ENCODE assay signal across 8 cellular contexts in the genomic region with DNA sequence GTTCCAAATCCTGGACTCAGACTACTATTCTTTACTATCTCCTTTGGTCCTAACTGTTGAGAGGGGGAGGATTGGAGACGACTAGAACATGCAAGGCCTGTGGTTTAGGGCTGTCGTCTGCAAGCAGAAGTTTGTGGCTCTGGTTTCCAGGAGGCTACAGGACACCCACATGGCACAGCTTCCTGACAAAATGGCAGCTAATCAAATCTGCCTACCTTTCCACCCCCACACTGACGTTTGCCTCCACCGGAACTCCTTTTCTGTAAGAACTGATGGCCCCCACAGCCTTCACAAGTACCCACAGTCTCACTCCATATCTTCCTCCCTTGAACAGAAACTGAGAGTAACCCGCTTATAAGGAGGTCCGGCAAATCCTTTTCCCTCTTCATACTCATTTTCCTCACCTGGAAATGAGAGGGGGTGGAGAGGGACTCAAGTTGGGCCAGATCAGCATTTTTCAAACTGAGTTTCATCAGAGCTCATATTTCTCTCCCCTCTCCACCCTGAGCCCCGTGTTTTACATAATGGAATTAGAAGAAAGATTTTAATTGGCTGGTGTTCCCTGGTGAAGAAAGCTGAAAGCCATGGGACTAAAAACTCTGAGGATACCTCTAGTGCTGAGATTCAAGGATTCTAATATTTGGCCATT. TPM values are rescaled to one million over a fixed set of nuclear protein-coding genes. Genes with fewer than 3 reads are reported as not detected.
DNase-seq lines count a peak whose midpoint lies in the region; ATAC-seq and TF ChIP-seq lines count a peak whose summit lies in the region.

No MANE protein-coding gene starts in this region.

- H3K27me3 ChIP-seq in naive thymus-derived CD4-positive, alpha-beta T cell (ENCODE audit: control insufficient read depth in 2 of 2, insufficient read depth in 2 of 2, low read length in 2 of 2): no peaks in the 10 kb centered on the region

- peaks cover 8 to 13% of the 10 kb centered on the region in 2 donors for H3K4me1 ChIP-seq in naive thymus-derived CD4-positive, alpha-beta T cell (ENCODE audit: control insufficient read depth in 2 of 2, insufficient read depth in 2 of 2, low read length in 2 of 2)

- DNase-seq in activated naive CD4-positive, alpha-beta T cell treated with anti-CD3 and anti-CD28 coated beads for 36 hours: peak; percentile 62
- DNase-seq in activated naive CD4-positive, alpha-beta T cell (lab: John Stamatoyannopoulos, UW): no peak
- DNase-seq in activated T-cell treated with anti-CD3 and anti-CD28 coated beads, Interleukin-2, amount 50 U/mL, for 24 hours: no peak
- DNase-seq in naive thymus-derived CD4-positive, alpha-beta T cell: peak in 8 of 9 donors; percentile 17 to 57 (median 44)
- no peak for DNase-seq in type B pancreatic cell (ENCODE audit: extremely low spot score, unreplicated experiment)
- no peak for DNase-seq in left colon
- no peak for DNase-seq in LoVo (ENCODE audit: low spot score)
- no peak for DNase-seq in NCI-H345 (lab: John Stamatoyannopoulos, UW)

- peak; percentile 44 for ATAC-seq in naive thymus-derived CD4-positive, alpha-beta T cell
- ATAC-seq in left colon: no peak

- no peak for TF ChIP-seq CTCF in type B pancreatic cell (conservative IDR thresholded peaks at IDR 0.05)

- H3K9me3 ChIP-seq in naive thymus-derived CD4-positive, alpha-beta T cell (ENCODE audit: control insufficient read depth in 2 of 3, low read length in 3 of 3): no peaks in the 10 kb centered on the region

- H3K4me3 Mint-ChIP-seq in activated naive CD4-positive, alpha-beta T cell treated with anti-CD3 and anti-CD28 coated beads for 36 hours: no peak overlapping the region
- no peak overlapping the region for H3K4me3 Mint-ChIP-seq in activated T-cell treated with anti-CD3 and anti-CD28 coated beads, Interleukin-2, amount 50 U/mL, for 24 hours
- H3K4me3 Mint-ChIP-seq in naive thymus-derived CD4-positive, alpha-beta T cell: peak overlapping the region in 8 of 10 donors; percentile 15 to 57 (median 28)
- H3K4me3 Mint-ChIP-seq in type B pancreatic cell: no peak overlapping the region

- peak overlapping the region; percentile 25 for H3K27ac Mint-ChIP-seq in activated naive CD4-positive, alpha-beta T cell treated with anti-CD3 and anti-CD28 coated beads for 36 hours
- peak overlapping the region; percentile 5 for H3K27ac Mint-ChIP-seq in activated T-cell treated with anti-CD3 and anti-CD28 coated beads, Interleukin-2, amount 50 U/mL, for 24 hours
- H3K27ac Mint-ChIP-seq in naive thymus-derived CD4-positive, alpha-beta T cell: peak overlapping the region; percentile 8 to 85 (median 80)
- peak overlapping the region; percentile 56 for H3K27ac Mint-ChIP-seq in type B pancreatic cell

- H3K9me3 Mint-ChIP-seq in activated naive CD4-positive, alpha-beta T cell treated with anti-CD3 and anti-CD28 coated beads for 36 hours: no peaks in the 10 kb centered on the region
- no peaks in the 10 kb centered on the region for H3K9me3 Mint-ChIP-seq in activated T-cell treated with anti-CD3 and anti-CD28 coated beads, Interleukin-2, amount 50 U/mL, for 24 hours
- no peaks in the 10 kb centered on the region for H3K9me3 Mint-ChIP-seq in naive thymus-derived CD4-positive, alpha-beta T cell
- no peaks in the 10 kb centered on the region for H3K9me3 Mint-ChIP-seq in type B pancreatic cell

- intact Hi-C loops in activated naive CD4-positive, alpha-beta T cell treated with anti-CD3 and anti-CD28 coated beads for 36 hours (cut with micrococcal nuclease): loop anchor here (2.0 kb wide), 1 partner anchor 255 kb away; the partner anchor contains the start of genes C9orf43 and POLE3
- intact Hi-C loops in naive thymus-derived CD4-positive, alpha-beta T cell (cut with micrococcal nuclease): loop anchor here in 1 of 2 donors (10.0 kb wide), 1 partner anchor 419 kb away; no protein-coding TSS in a partner anchor
- intact Hi-C loops in left colon (cut with DNase I, micrococcal nuclease): no loop called here

- CTCF ChIA-PET in activated naive CD4-positive, alpha-beta T cell treated with anti-CD3 and anti-CD28 coated beads for 36 hours (lab: Charles Lee): interaction anchor here (0.6 to 1.0 kb wide), 5 partner anchors 10 to 811 kb away, joined by 3 read pairs; no protein-coding TSS in a partner anchor
- CTCF ChIA-PET in naive thymus-derived CD4-positive, alpha-beta T cell (lab: Charles Lee): interaction anchor here (0.6 to 1.6 kb wide), 2 partner anchors 247 to 655 kb away, joined by 3 read pairs; no protein-coding TSS in a partner anchor

- H3K27ac ChIP-seq in naive thymus-derived CD4-positive, alpha-beta T cell (ENCODE audit: low read depth, low read length): no peak overlapping the region

- H3K36me3 ChIP-seq in naive thymus-derived CD4-positive, alpha-beta T cell (ENCODE audit: control insufficient read depth in 2 of 3, insufficient read depth in 3 of 3, low read length in 3 of 3): peaks cover 0 to 7% (median 0%) of the 10 kb centered on the region in 3 experiments

- H3K36me3 Mint-ChIP-seq in activated naive CD4-positive, alpha-beta T cell treated with anti-CD3 and anti-CD28 coated beads for 36 hours (ENCODE audit: low read depth): peaks cover 7% of the 10 kb centered on the region
- H3K36me3 Mint-ChIP-seq in activated T-cell treated with anti-CD3 and anti-CD28 coated beads, Interleukin-2, amount 50 U/mL, for 24 hours (ENCODE audit: low read depth): peaks cover 27% of the 10 kb centered on the region
- H3K36me3 Mint-ChIP-seq in naive thymus-derived CD4-positive, alpha-beta T cell: peaks cover 0 to 15% (median 8%) of the 10 kb centered on the region in 5 donors
- peaks cover 11% of the 10 kb centered on the region for H3K36me3 Mint-ChIP-seq in type B pancreatic cell

- POLR2A ChIA-PET in naive thymus-derived CD4-positive, alpha-beta T cell (lab: Charles Lee): interaction anchor here (0.6 kb wide), 2 partner anchors 437 to 1153 kb away, joined by 3 to 5 read pairs; no protein-coding TSS in a partner anchor

- H3K4me1 Mint-ChIP-seq in activated naive CD4-positive, alpha-beta T cell treated with anti-CD3 and anti-CD28 coated beads for 36 hours (ENCODE audit: low read depth): peaks cover 30% of the 10 kb centered on the region
- peaks cover 33% of the 10 kb centered on the region for H3K4me1 Mint-ChIP-seq in activated T-cell treated with anti-CD3 and anti-CD28 coated beads, Interleukin-2, amount 50 U/mL, for 24 hours (ENCODE audit: low read depth)
- peaks cover 22 to 50% (median 39%) of the 10 kb centered on the region in 7 donors for H3K4me1 Mint-ChIP-seq in naive thymus-derived CD4-positive, alpha-beta T cell
- H3K4me1 Mint-ChIP-seq in type B pancreatic cell (ENCODE audit: unreplicated experiment): peaks cover 22% of the 10 kb centered on the region

- H3K4me3 ChIP-seq in naive thymus-derived CD4-positive, alpha-beta T cell (ENCODE audit: low read length): no peak overlapping the region

- H3K27me3 Mint-ChIP-seq in activated naive CD4-positive, alpha-beta T cell treated with anti-CD3 and anti-CD28 coated beads for 36 hours (ENCODE audit: low read depth): no peaks in the 10 kb centered on the region
- H3K27me3 Mint-ChIP-seq in activated T-cell treated with anti-CD3 and anti-CD28 coated beads, Interleukin-2, amount 50 U/mL, for 24 hours: no peaks in the 10 kb centered on the region
- no peaks in the 10 kb centered on the region for H3K27me3 Mint-ChIP-seq in naive thymus-derived CD4-positive, alpha-beta T cell
- peaks cover 7% of the 10 kb centered on the region for H3K27me3 Mint-ChIP-seq in type B pancreatic cell

RNA-seq across cellular contexts. Expression of gene SLC31A2, which starts 5.2 kb away (rescaled TPM):
- total RNA-seq in activated naive CD4-positive, alpha-beta T cell treated with anti-CD3 and anti-CD28 coated beads for 36 hours: 1 to 10 TPM; 1.2 to 1.7 TPM
- total RNA-seq in naive thymus-derived CD4-positive, alpha-beta T cell: 10 to 100 TPM in 1 of 5 experiments, 1 to 10 TPM in 4; 5.3 to 39.2 (median 5.4) TPM
- 1 to 10 TPM; 2.7 to 4.9 TPM for polyA plus RNA-seq in naive thymus-derived CD4-positive, alpha-beta T cell
- total RNA-seq in type B pancreatic cell (ENCODE audit: low replicate concordance): 7.6 and 10.7 TPM in 2 replicates
- 10 to 100 TPM; 25.4 to 26.3 TPM for total RNA-seq in left colon

Comparison
In these comparisons a context has a peak if more than half of its experiments do, and no peak if none do; other contexts are left out.
1. DNase-seq: peak in activated naive CD4-positive, alpha-beta T cell treated with anti-CD3 and anti-CD28 coated beads for 36 hours (single experiment) and naive thymus-derived CD4-positive, alpha-beta T cell (8 of 9); none in activated naive CD4-positive, alpha-beta T cell (0 of 4), activated T-cell treated with anti-CD3 and anti-CD28 coated beads, Interleukin-2, amount 50 U/mL, for 24 hours (single experiment), type B pancreatic cell (single experiment), left colon (0 of 2), LoVo (single experiment) and NCI-H345 (single experiment).
2. H3K27ac Mint-ChIP-seq: peak in every context shown above with its lines; median percentile 80 in naive thymus-derived CD4-positive, alpha-beta T cell; 56 in type B pancreatic cell; 25 in activated naive CD4-positive, alpha-beta T cell treated with anti-CD3 and anti-CD28 coated beads for 36 hours; 5 in activated T-cell treated with anti-CD3 and anti-CD28 coated beads, Interleukin-2, amount 50 U/mL, for 24 hours.
3. H3K4me3 Mint-ChIP-seq: peak in naive thymus-derived CD4-positive, alpha-beta T cell (8 of 10); none in activated naive CD4-positive, alpha-beta T cell treated with anti-CD3 and anti-CD28 coated beads for 36 hours (single experiment), activated T-cell treated with anti-CD3 and anti-CD28 coated beads, Interleukin-2, amount 50 U/mL, for 24 hours (single experiment) and type B pancreatic cell (single experiment).